ENCODE assay signal across 10 cellular contexts in genomic region chr7:24052572-24053223, GRCh38.
A peak's percentile ranks its signal among the peaks of the same experiment; 100 is the strongest.
DNase-seq lines count a peak whose midpoint lies in the region; ATAC-seq and TF ChIP-seq lines count a peak whose summit lies in the region.
"Had no signal": no experiment of that assay in that cellular context is flagged by ENCODE, and none has a peak within 500 bp of the region (broad histone marks: within the 10 kb centered on the region; RNA-seq: fewer than 3 reads in every experiment).

No MANE protein-coding gene starts in this region.

- H3K36me3 ChIP-seq in fibroblast of lung (ENCODE audit: control insufficient read depth, insufficient read depth, low read length) = no peaks in the 10 kb centered on the region

- no peak overlapping the region for H3K4me2 ChIP-seq in fibroblast of lung (ENCODE audit: extremely low read depth, insufficient read depth, low read length)

- H2AFZ ChIP-seq in fibroblast of lung (ENCODE audit: low read length) = no peak overlapping the region

- no peaks in the 10 kb centered on the region for H3K4me1 ChIP-seq in fibroblast of lung (ENCODE audit: control insufficient read depth, extremely low read depth, insufficient read depth, low read length)

- TF ChIP-seq CTCF in AG09319 (IDR thresholded peaks at IDR 0.05; ENCODE audit: low read depth, low read length) (no peak), fibroblast of lung (conservative IDR thresholded peaks at IDR 0.05 in 1 of 2, IDR thresholded peaks at IDR 0.05 in 1 of 2; ENCODE audit: low read depth in 1 of 2, low read length in 2 of 2) (no peak)

- no peak overlapping the region for H3K9ac ChIP-seq in fibroblast of lung (ENCODE audit: insufficient read depth, low read length)

- H3K9me3 ChIP-seq in fibroblast of lung (ENCODE audit: control insufficient read depth, insufficient read depth, low read depth, low read length) = no peaks in the 10 kb centered on the region

- DNase-seq in AG09319 (ENCODE audit: extremely low read depth, low read depth) = peak; percentile 12
- peak; percentile 68 for DNase-seq in HS-27A (ENCODE audit: low read depth)
- DNase-seq in OCI-M1 (lab: John Stamatoyannopoulos, UW) = peak; percentile 33
- DNase-seq in fibroblast of lung (ENCODE audit: low read depth in 2 of 2) = peak; percentile 70 to 88
- no peak for DNase-seq in activated CD8-positive, alpha-beta memory T cell treated with anti-CD3 and anti-CD28 coated beads, Interleukin-2, amount 50 U/mL, for 4 hours
- DNase-seq in stimulated activated naive CD8-positive, alpha-beta T cell treated with anti-CD3 and anti-CD28 coated beads, Interleukin-15, Interleukin-2, amounts not matched to agents 100 U/mL and 50 U/mL, for 24 hours = no peak
- no peak for DNase-seq in pons (ENCODE audit: low spot score)
- DNase-seq: right cardiac atrium; stimulated activated naive B cell treated with anti-CD40 and anti-IgM and Interleukin-4, amounts not matched to agents 10 μg/mL and 1 μg/mL and 100 μg/mL, for 72 hours had no signal

- no peak for ATAC-seq in GM19324 (IDR thresholded peaks at IDR 0.05; ENCODE audit: low FRiP score, unreplicated experiment)
- no peak for ATAC-seq in stimulated activated naive CD8-positive, alpha-beta T cell treated with anti-CD3 and anti-CD28 coated beads, Interleukin-15, Interleukin-2, amounts not matched to agents 100 U/mL and 50 U/mL, for 24 hours
- ATAC-seq: right cardiac atrium; stimulated activated naive B cell treated with anti-CD40 and anti-IgM and Interleukin-4, amounts not matched to agents 10 μg/mL and 1 μg/mL and 100 μg/mL, for 72 hours had no signal

- H3K79me2 ChIP-seq in fibroblast of lung (ENCODE audit: control insufficient read depth, insufficient read depth, low read length) = no peaks in the 10 kb centered on the region

- H3K27ac ChIP-seq in fibroblast of lung (ENCODE audit: insufficient read depth, low read length) = no peak overlapping the region

- no peaks in the 10 kb centered on the region for H3K27me3 ChIP-seq in fibroblast of lung (ENCODE audit: control insufficient read depth, insufficient read depth, low read length)

- no peaks in the 10 kb centered on the region for H4K20me1 ChIP-seq in fibroblast of lung (ENCODE audit: control insufficient read depth, extremely low read depth, insufficient read depth, low read length)

- no peak overlapping the region for H3K4me3 ChIP-seq in fibroblast of lung (replicated peaks in 1 of 4; ENCODE audit: control extremely low read depth in 1 of 4, insufficient read depth in 1 of 4, low read depth in 3 of 4, low read length in 4 of 4)

Comparison
In these comparisons a context has a peak if more than half of its experiments do, and no peak if none do; other contexts are left out.
1. DNase-seq: peak in AG09319 (single experiment), HS-27A (single experiment), OCI-M1 (single experiment) and fibroblast of lung (2 of 2); none in activated CD8-positive, alpha-beta memory T cell treated with anti-CD3 and anti-CD28 coated beads, Interleukin-2, amount 50 U/mL, for 4 hours (single experiment), stimulated activated naive CD8-positive, alpha-beta T cell treated with anti-CD3 and anti-CD28 coated beads, Interleukin-15, Interleukin-2, amounts not matched to agents 100 U/mL and 50 U/mL, for 24 hours (single experiment) and pons (single experiment).